ENCODE assay signal across 24 cellular contexts in genomic region chr22:49323751-49324415, GRCh38.
A peak's percentile ranks its signal among the peaks of the same experiment; 100 is the strongest.
DNase-seq lines count a peak whose midpoint lies in the region; ATAC-seq and TF ChIP-seq lines count a peak whose summit lies in the region.
"Had no signal": no experiment of that assay in that cellular context is flagged by ENCODE, and none has a peak within 500 bp of the region (broad histone marks: within the 10 kb centered on the region; RNA-seq: fewer than 3 reads in every experiment).

No MANE protein-coding gene starts in this region.

- H3K4me2 ChIP-seq in osteoblast (ENCODE audit: insufficient read depth, low read length) = no peak overlapping the region

- no peak overlapping the region for H2AFZ ChIP-seq in osteoblast (ENCODE audit: low read length)
- H2AFZ ChIP-seq: GM23248 had no signal

- H3K36me3 ChIP-seq in osteoblast (ENCODE audit: insufficient read depth, low read length) = no peaks in the 10 kb centered on the region
- H3K36me3 ChIP-seq: brain microvascular endothelial cell, esophagus squamous epithelium, prostate gland had no signal

- H3K4me1 ChIP-seq in osteoblast (ENCODE audit: insufficient read depth, low read length) = no peaks in the 10 kb centered on the region
- H3K4me1 ChIP-seq: esophagus squamous epithelium, prostate gland had no signal

- intact Hi-C loops in Right ventricle myocardium inferior (cut with DNase I) = no loop called here
- intact Hi-C loops in cardiac septum (cut with DNase I) = no loop called here

- H3K27ac ChIP-seq in osteoblast (ENCODE audit: low read depth, low read length) = no peak overlapping the region
- H3K27ac ChIP-seq: brain microvascular endothelial cell, esophagus squamous epithelium, GM23248, prostate gland had no signal

- H3K27me3 ChIP-seq in osteoblast (ENCODE audit: insufficient read depth, low read length) = no peaks in the 10 kb centered on the region
- H3K27me3 ChIP-seq: brain microvascular endothelial cell had no signal

- H3K79me2 ChIP-seq in osteoblast (ENCODE audit: insufficient read depth, low read length) = no peaks in the 10 kb centered on the region

- H3K4me3 ChIP-seq in osteoblast (ENCODE audit: insufficient read depth, low read length) = no peak overlapping the region
- H3K4me3 ChIP-seq: esophagus squamous epithelium, GM23248, lung, prostate gland had no signal

- H3K9me3 ChIP-seq in osteoblast (ENCODE audit: low read depth, low read length) = no peaks in the 10 kb centered on the region
- H3K9me3 ChIP-seq: prostate gland had no signal

- no peaks in the 10 kb centered on the region for H4K20me1 ChIP-seq in osteoblast (ENCODE audit: insufficient read depth, low read length)

- peak; percentile 54 for DNase-seq in Right ventricle myocardium inferior (ENCODE audit: missing footprints)
- DNase-seq in cardiac septum (ENCODE audit: low spot score) = no peak
- DNase-seq in ecto neural progenitor cell (ENCODE audit: low spot score) = peak; percentile 33
- peak; percentile 13 for DNase-seq in osteoblast (ENCODE audit: insufficient read length, low spot score, missing footprints)
- no peak for DNase-seq in cerebellar nuclear complex (lab: John Stamatoyannopoulos, UW)
- no peak for DNase-seq in NK-92 treated with Interleukin-12 subunit alpha and Interleukin-12 subunit beta, amount 100 ng/mL, for 24 hours (lab: John Stamatoyannopoulos, UW)
- DNase-seq in KBM-7 = no peak
- no peak for DNase-seq in NCI-H510A treated with DMSO at 0.1 percent for 48 hours (lab: John Stamatoyannopoulos, UW)
- DNase-seq: activated naive CD4-positive, alpha-beta T cell; activated T-cell treated with anti-CD3 and anti-CD28 coated beads, Interleukin-2, amount 50 U/mL, for 1 hour; brain microvascular endothelial cell; EL; esophagus squamous epithelium; GM23248; hippocampal formation; KG1; NCI-H1436 treated with DMSO at 0.1 percent for 48 hours; SHP77 treated with DMSO at 0.1 percent for 48 hours; SW 1271; T1000; trophoblast cell had no signal

- TF ChIP-seq CTCF in osteoblast (IDR thresholded peaks at IDR 0.05; ENCODE audit: extremely low read depth, low read depth, low read length) = no peak

- no peak for ATAC-seq in Right ventricle myocardium inferior
- ATAC-seq: WTC11 had no signal

- in situ Hi-C loops in KBM-7 (cut with MboI; ENCODE audit: low pct_unique_long_range_greater_than_20kb, low sequenced_read_pairs) = no loop called here

Comparison
In these comparisons a context has a peak if more than half of its experiments do, and no peak if none do; other contexts are left out.
1. DNase-seq: peak in Right ventricle myocardium inferior (single experiment), ecto neural progenitor cell (single experiment) and osteoblast (single experiment); none in cardiac septum (single experiment), cerebellar nuclear complex (0 of 2), NK-92 treated with Interleukin-12 subunit alpha and Interleukin-12 subunit beta, amount 100 ng/mL, for 24 hours (single experiment), KBM-7 (single experiment) and NCI-H510A treated with DMSO at 0.1 percent for 48 hours (single experiment).